In the genomic region with DNA sequence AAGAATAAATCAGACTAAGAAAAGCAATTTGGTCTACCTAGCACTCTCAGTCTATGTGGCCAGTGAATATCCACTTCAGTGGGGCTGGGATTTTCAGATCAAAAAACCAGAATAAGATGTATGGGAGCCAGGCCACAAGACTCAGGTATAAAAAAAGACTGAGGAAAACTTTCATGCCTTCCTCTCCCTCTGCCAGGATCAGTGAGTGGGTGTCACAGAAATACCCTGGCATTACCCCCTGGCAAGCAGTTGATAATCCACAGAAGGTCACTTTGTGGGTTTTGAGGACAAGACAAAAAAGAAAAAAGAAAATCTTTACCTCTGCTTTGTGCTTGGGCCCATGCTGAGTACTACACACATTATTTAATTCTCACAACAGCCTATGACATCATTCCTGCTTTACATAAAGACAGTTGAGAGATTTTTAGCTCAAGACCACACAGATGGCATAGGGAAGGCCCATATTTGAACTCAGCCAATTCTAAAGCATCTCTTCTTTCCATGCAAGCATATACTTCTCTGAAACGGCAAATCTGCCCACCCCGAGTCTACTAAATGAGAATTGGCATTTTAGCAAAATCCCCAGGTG, we compare ENCODE assay signal across 19 cellular contexts.
"Had no signal": no experiment of that assay in that cellular context is flagged by ENCODE, and none has a peak within 500 bp of the region (broad histone marks: within the 10 kb centered on the region; RNA-seq: fewer than 3 reads in every experiment).

No MANE protein-coding gene starts in this region.

- ATAC-seq: activated CD4-positive, alpha-beta T cell treated with anti-CD3 and anti-CD28 coated beads for 36 hours; activated T-cell treated with anti-CD3 and anti-CD28 coated beads, Interleukin-2, amount 50 U/mL, for 4 hours had no signal

- H3K27me3 ChIP-seq: breast epithelium, esophagus squamous epithelium had no signal

- H3K4me3 Mint-ChIP-seq: activated B cell treated with CpG ODN at 0.5 μM for 24 hours; activated CD4-positive, alpha-beta T cell treated with anti-CD3 and anti-CD28 coated beads for 36 hours; activated naive CD8-positive, alpha-beta T cell treated with anti-CD3 and anti-CD28 coated beads for 36 hours; activated T-cell treated with anti-CD3 and anti-CD28 coated beads, Interleukin-2, amount 50 U/mL, for 4 hours; naive B cell; T-helper 1 cell treated with Interleukin-12 subunit alpha and Interleukin-12 subunit beta and Interleukin-4 antibody, amounts not matched to agents 30 μg/mL and 1 μg/mL, for 36 hours; type B pancreatic cell had no signal

- H3K36me3 ChIP-seq: breast epithelium had no signal

- H3K36me3 Mint-ChIP-seq: activated naive CD8-positive, alpha-beta T cell treated with anti-CD3 and anti-CD28 coated beads for 36 hours had no signal

- H3K9me3 ChIP-seq: breast epithelium, esophagus squamous epithelium, thoracic aorta had no signal

- H3K27me3 Mint-ChIP-seq: activated B cell treated with CpG ODN at 0.5 μM for 24 hours; activated CD4-positive, alpha-beta T cell treated with anti-CD3 and anti-CD28 coated beads for 36 hours; activated naive CD8-positive, alpha-beta T cell treated with anti-CD3 and anti-CD28 coated beads for 36 hours; naive B cell; type B pancreatic cell had no signal

- H3K4me3 ChIP-seq: breast epithelium, coronary artery, esophagus squamous epithelium, lung, thoracic aorta had no signal

- DNase-seq: activated B cell treated with CpG ODN at 0.5 μM for 24 hours; activated CD4-positive, alpha-beta T cell treated with anti-CD3 and anti-CD28 coated beads for 36 hours; activated CD4-positive, alpha-beta T cell treated with anti-CD3 and anti-CD28 coated beads, Interleukin-2, amount 50 U/mL, for 4 hours; activated CD8-positive, alpha-beta memory T cell treated with anti-CD3 and anti-CD28 coated beads, Interleukin-2, amount 50 U/mL, for 4 hours; activated naive CD4-positive, alpha-beta T cell treated with Interleukin-2 at 50 U/mL for 16 hours; activated naive CD8-positive, alpha-beta T cell treated with anti-CD3 and anti-CD28 coated beads for 36 hours; activated T-cell treated with anti-CD3 and anti-CD28 coated beads, Interleukin-2, amount 50 U/mL, for 4 hours; esophagus squamous epithelium; naive B cell; stimulated activated CD4-positive, alpha-beta T cell treated with anti-CD3 and anti-CD28 coated beads, Interleukin-4, amount 100 ng/mL, for 1 hour; stimulated activated naive CD4-positive, alpha-beta T cell treated with Interleukin-2 at 50 U/mL for 16 hours had no signal

- H3K27ac Mint-ChIP-seq: activated B cell treated with CpG ODN at 0.5 μM for 24 hours; activated CD4-positive, alpha-beta T cell treated with anti-CD3 and anti-CD28 coated beads for 36 hours; activated naive CD8-positive, alpha-beta T cell treated with anti-CD3 and anti-CD28 coated beads for 36 hours; T-helper 1 cell treated with Interleukin-12 subunit alpha and Interleukin-12 subunit beta and Interleukin-4 antibody, amounts not matched to agents 30 μg/mL and 1 μg/mL, for 36 hours; type B pancreatic cell had no signal

- H3K4me1 Mint-ChIP-seq: activated B cell treated with CpG ODN at 0.5 μM for 24 hours had no signal

- FAIRE-seq: astrocyte, keratinocyte had no signal

- H3K27ac ChIP-seq: breast epithelium, coronary artery, esophagus squamous epithelium, thoracic aorta had no signal

- H3K4me1 ChIP-seq: breast epithelium, esophagus squamous epithelium had no signal

- H3K9me3 Mint-ChIP-seq: activated B cell treated with CpG ODN at 0.5 μM for 24 hours; activated naive CD8-positive, alpha-beta T cell treated with anti-CD3 and anti-CD28 coated beads for 36 hours; activated T-cell treated with anti-CD3 and anti-CD28 coated beads, Interleukin-2, amount 50 U/mL, for 4 hours; naive B cell; T-helper 1 cell treated with Interleukin-12 subunit alpha and Interleukin-12 subunit beta and Interleukin-4 antibody, amounts not matched to agents 30 μg/mL and 1 μg/mL, for 36 hours; type B pancreatic cell had no signal
